In genomic region chr1:115118596-115118995, GRCh38 we compare ENCODE assay signal across 19 cellular contexts.
DNase-seq lines count a peak whose midpoint lies in the region; FAIRE-seq and TF ChIP-seq lines count a peak whose summit lies in the region.
"Had no signal": no experiment of that assay in that cellular context is flagged by ENCODE, and none has a peak within 500 bp of the region (broad histone marks: within the 10 kb centered on the region; RNA-seq: fewer than 3 reads in every experiment).

No MANE protein-coding gene starts in this region.

- FAIRE-seq in urothelium cell line (lab: Jason Lieb, UNC) = no peak
- FAIRE-seq: A549, K562 had no signal

- no peak overlapping the region for H3K4me3 ChIP-seq in HFF-Myc (replicated peaks; ENCODE audit: low read depth, low read length)
- H3K4me3 ChIP-seq: A549, K562 had no signal

- no peak for TF ChIP-seq CTCF in HFF-Myc (IDR thresholded peaks at IDR 0.05; ENCODE audit: low read depth, low read length, missing control alignments)

- peak; percentile 28 for DNase-seq in AG20443 (ENCODE audit: low spot score)
- peak; percentile 48 for DNase-seq in HFF-Myc (ENCODE audit: extremely low read depth, low read depth)
- peak; percentile 38 for DNase-seq in amniotic epithelial cell (ENCODE audit: low read depth)
- peak; percentile 37 for DNase-seq in glomerular visceral epithelial cell (ENCODE audit: extremely low spot score)
- no peak for DNase-seq in stimulated activated naive CD4-positive, alpha-beta T cell (lab: John Stamatoyannopoulos, UW)
- DNase-seq in NCI-H82 treated with DMSO at 0.1 percent for 48 hours (lab: John Stamatoyannopoulos, UW; ENCODE audit: unreplicated experiment) = no peak
- no peak for DNase-seq in NCI-H2081 treated with DMSO at 0.1 percent for 48 hours (lab: John Stamatoyannopoulos, UW)
- DNase-seq in urothelium cell line (ENCODE audit: low spot score) = no peak
- DNase-seq: C1 segment of cervical spinal cord; CD8-positive, alpha-beta memory T cell; DND-41; GF-D8; GOT3; NCI-H1417; NCI-H187 treated with DMSO at 0.1 percent for 48 hours; NCI-H226; NCI-H524 had no signal

Comparison
In these comparisons a context has a peak if more than half of its experiments do, and no peak if none do; other contexts are left out.
1. DNase-seq: peak in AG20443 (single experiment), HFF-Myc (single experiment), amniotic epithelial cell (single experiment) and glomerular visceral epithelial cell (single experiment); none in stimulated activated naive CD4-positive, alpha-beta T cell (0 of 6), NCI-H82 treated with DMSO at 0.1 percent for 48 hours (single experiment), NCI-H2081 treated with DMSO at 0.1 percent for 48 hours (single experiment) and urothelium cell line (single experiment).